In genomic region chr2:99404039-99404799, GRCh38 we compare ENCODE assay signal across 10 cellular contexts.
A peak's percentile ranks its signal among the peaks of the same experiment; 100 is the strongest.
DNase-seq lines count a peak whose midpoint lies in the region; ATAC-seq and TF ChIP-seq lines count a peak whose summit lies in the region.
"Had no signal": no experiment of that assay in that cellular context is flagged by ENCODE, and none has a peak within 500 bp of the region (broad histone marks: within the 10 kb centered on the region; RNA-seq: fewer than 3 reads in every experiment).

No MANE protein-coding gene starts in this region.

- POLR2A ChIA-PET in activated CD4-positive, alpha-beta T cell treated with anti-CD3 and anti-CD28 coated beads, Interleukin-2, amount 10 ng/mL, durations not matched to agents 7 days and 5 days (lab: Charles Lee), result interaction anchor here (0.6 to 0.7 kb wide), 2 partner anchors 32 to 1371 kb away, joined by 3 read pairs; no protein-coding TSS in a partner anchor

- H3K4me1 Mint-ChIP-seq in activated CD4-positive, alpha-beta T cell treated with anti-CD3 and anti-CD28 coated beads, Interleukin-2, amount 10 ng/mL, durations not matched to agents 7 days and 5 days, result peaks cover 14% of the 10 kb centered on the region

- peak overlapping the region; percentile 21 for H3K27ac Mint-ChIP-seq in activated CD4-positive, alpha-beta T cell treated with anti-CD3 and anti-CD28 coated beads, Interleukin-2, amount 10 ng/mL, durations not matched to agents 7 days and 5 days

- H3K4me3 ChIP-seq in gastrocnemius medialis, result no peak overlapping the region

- peak overlapping the region; percentile 71 to 81 (median 80) for H3K27ac ChIP-seq in gastrocnemius medialis

- CTCF ChIA-PET in activated CD4-positive, alpha-beta T cell treated with anti-CD3 and anti-CD28 coated beads, Interleukin-2, amount 10 ng/mL, durations not matched to agents 7 days and 5 days (lab: Charles Lee), result interaction anchor here (1.6 kb wide), 1 partner anchor 11 kb away, joined by 5 read pairs; no protein-coding TSS in a partner anchor

- H3K27me3 Mint-ChIP-seq in activated CD4-positive, alpha-beta T cell treated with anti-CD3 and anti-CD28 coated beads, Interleukin-2, amount 10 ng/mL, durations not matched to agents 7 days and 5 days, result no peaks in the 10 kb centered on the region
- H3K27me3 Mint-ChIP-seq: activated CD4-positive, alpha-beta T cell treated with anti-CD3 and anti-CD28 coated beads, Interleukin-2, amount 10 ng/mL, durations not matched to agents 24 days and 14 days had no signal

- H3K4me3 Mint-ChIP-seq in activated CD4-positive, alpha-beta T cell treated with anti-CD3 and anti-CD28 coated beads, Interleukin-2, amount 10 ng/mL, durations not matched to agents 7 days and 5 days, result no peak overlapping the region
- H3K4me3 Mint-ChIP-seq: activated CD4-positive, alpha-beta T cell treated with anti-CD3 and anti-CD28 coated beads, Interleukin-2, amount 10 ng/mL, durations not matched to agents 24 days and 14 days had no signal

- in situ Hi-C loops in gastrocnemius medialis (cut with MboI; ENCODE audit: low sequenced_read_pairs in 4 of 4), result no loop called here

- peak; percentile 12 to 13 for ATAC-seq in left cardiac atrium
- peak; percentile 54 to 79 for ATAC-seq in gastrocnemius medialis
- ATAC-seq in GM21447 (IDR thresholded peaks at IDR 0.05; ENCODE audit: unreplicated experiment), result no peak
- ATAC-seq in HG02852 (IDR thresholded peaks at IDR 0.05; ENCODE audit: unreplicated experiment), result no peak
- ATAC-seq in GM21737 (IDR thresholded peaks at IDR 0.05; ENCODE audit: unreplicated experiment), result no peak

- H3K27me3 ChIP-seq in gastrocnemius medialis, result no peaks in the 10 kb centered on the region

- no peaks in the 10 kb centered on the region for H3K9me3 ChIP-seq in gastrocnemius medialis

- intact Hi-C loops in left cardiac atrium (cut with DNase I), result no loop called here
- intact Hi-C loops in gastrocnemius medialis (cut with DNase I; ENCODE audit: low total_unique reads), result no loop called here

- no peak for TF ChIP-seq POLR2A in gastrocnemius medialis (IDR thresholded peaks at IDR 0.05)

- H3K4me1 ChIP-seq in gastrocnemius medialis, result peaks cover 23 to 24% of the 10 kb centered on the region in 2 donors

- H3K9me3 Mint-ChIP-seq in activated CD4-positive, alpha-beta T cell treated with anti-CD3 and anti-CD28 coated beads, Interleukin-2, amount 10 ng/mL, durations not matched to agents 7 days and 5 days, result no peaks in the 10 kb centered on the region
- H3K9me3 Mint-ChIP-seq: activated CD4-positive, alpha-beta T cell treated with anti-CD3 and anti-CD28 coated beads, Interleukin-2, amount 10 ng/mL, durations not matched to agents 24 days and 14 days had no signal

- peaks cover 50% of the 10 kb centered on the region for H3K36me3 Mint-ChIP-seq in activated CD4-positive, alpha-beta T cell treated with anti-CD3 and anti-CD28 coated beads, Interleukin-2, amount 10 ng/mL, durations not matched to agents 7 days and 5 days (ENCODE audit: low read depth)

- DNase-seq in activated CD4-positive, alpha-beta T cell treated with anti-CD3 and anti-CD28 coated beads, Interleukin-2, amount 10 ng/mL, durations not matched to agents 7 days and 5 days, result no peak
- DNase-seq in activated CD4-positive, alpha-beta T cell treated with anti-CD3 and anti-CD28 coated beads, Interleukin-2, amount 50 U/mL, for 1 hour, result no peak
- DNase-seq in UCSD-AML1 (lab: John Stamatoyannopoulos, UW; ENCODE audit: unreplicated experiment) (peak; percentile 37), left cardiac atrium (no peak), gastrocnemius medialis (no peak)
- DNase-seq: activated CD4-positive, alpha-beta T cell treated with anti-CD3 and anti-CD28 coated beads, Interleukin-2, amount 10 ng/mL, durations not matched to agents 24 days and 14 days; NCI-H446 treated with DMSO at 0.1 percent for 48 hours had no signal

- peaks cover 0 to 81% of the 10 kb centered on the region in 2 donors for H3K36me3 ChIP-seq in gastrocnemius medialis

- no peak for TF ChIP-seq CTCF in gastrocnemius medialis (IDR thresholded peaks at IDR 0.05 in 4 of 5, conservative IDR thresholded peaks at IDR 0.05 in 1 of 5)

Comparison
In these comparisons a context has a peak if more than half of its experiments do, and no peak if none do; other contexts are left out.
1. ATAC-seq: peak in left cardiac atrium (2 of 2) and gastrocnemius medialis (2 of 2); none in GM21447 (single experiment), HG02852 (single experiment) and GM21737 (single experiment).